Comparison of ENCODE assay signal across 8 cellular contexts in the genomic region with DNA sequence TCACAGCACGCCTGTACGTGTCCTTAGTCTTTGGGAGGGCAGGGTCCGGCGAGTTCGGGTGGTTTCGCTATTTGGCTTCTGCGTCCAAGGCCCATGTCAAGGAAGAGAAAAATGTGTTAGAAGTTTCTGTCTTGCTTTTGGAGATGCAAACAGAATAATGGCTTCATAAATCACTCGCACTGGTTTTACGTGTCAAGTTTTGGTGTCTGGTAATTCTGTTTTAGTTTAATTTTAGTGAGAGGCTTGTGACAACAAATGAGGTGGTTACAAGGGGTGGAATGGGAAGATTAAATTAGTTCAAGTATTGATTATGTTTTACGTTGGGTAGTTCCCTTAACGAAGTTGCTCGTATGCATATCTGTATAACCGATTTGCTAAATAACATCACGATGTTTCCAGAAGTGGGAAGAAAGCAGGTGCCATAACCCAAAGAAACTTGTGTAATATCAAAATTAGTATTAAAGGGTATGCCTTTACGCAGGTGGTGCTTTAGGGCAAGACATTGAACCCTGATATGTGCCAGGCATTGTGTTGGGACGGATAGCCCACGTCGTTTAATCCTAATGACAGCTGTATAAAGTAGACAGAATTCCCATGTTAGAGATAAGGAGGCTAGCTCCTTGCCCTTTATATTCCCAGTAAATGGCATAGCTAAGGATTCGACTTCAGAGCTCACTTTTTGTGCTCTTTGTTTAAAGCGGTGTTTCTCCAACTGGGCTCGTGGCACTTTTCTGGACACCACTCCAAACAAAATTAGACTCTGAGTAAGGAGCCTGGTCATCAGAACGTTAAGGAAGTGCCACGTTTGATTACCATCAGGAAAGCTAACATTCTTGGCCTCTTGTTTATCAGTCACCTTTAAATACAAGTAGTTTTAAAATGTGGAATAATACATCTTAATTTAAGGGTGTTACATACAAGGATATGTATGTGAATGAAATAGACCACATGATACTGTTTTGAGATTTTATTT. TPM values are rescaled to one million over a fixed set of nuclear protein-coding genes. Genes with fewer than 3 reads are reported as not detected.
DNase-seq lines count a peak whose midpoint lies in the region; ATAC-seq and TF ChIP-seq lines count a peak whose summit lies in the region.

No MANE protein-coding gene starts in this region.

- ATAC-seq in HG03280 (IDR thresholded peaks at IDR 0.05; ENCODE audit: unreplicated experiment) (peak; percentile 16), GM21367 (IDR thresholded peaks at IDR 0.05; ENCODE audit: unreplicated experiment) (no peak)

- 10 to 14% methylated on average over 23 of the region's 23 CpGs for WGBS in lower leg skin, 2 donors
- WGBS in urinary bladder = 11% methylated on average over 23 of the region's 23 CpGs

- in situ Hi-C loops in astrocyte of the cerebellum (cut with HindIII; ENCODE audit: low sequenced_read_pairs) = no loop called here
- in situ Hi-C loops in GM13976 (cut with MboI; ENCODE audit: low sequenced_read_pairs, unreplicated experiment) = no loop called here

- DNase-seq in astrocyte of the cerebellum (ENCODE audit: low read depth) (no peak), lower leg skin (ENCODE audit: low spot score in 2 of 2) (no peak), HUDEP-2 (lab: John Stamatoyannopoulos, UW; ENCODE audit: unreplicated experiment in 76 of 76) (no peak), GM13976 (ENCODE audit: low spot score) (no peak)

- TF ChIP-seq CTCF in astrocyte of the cerebellum (IDR thresholded peaks at IDR 0.05; ENCODE audit: low read depth, low read length, missing control alignments) (no peak), lower leg skin (IDR thresholded peaks at IDR 0.05) (no peak), GM13976 (IDR thresholded peaks at IDR 0.05; ENCODE audit: borderline replicate concordance, control extremely low read depth, extremely low read depth, insufficient read depth, missing control alignments) (no peak)

- intact Hi-C loops in lower leg skin (cut with DNase I; ENCODE audit: low total_unique reads) = no loop called here

- TF ChIP-seq POLR2A in lower leg skin (IDR thresholded peaks at IDR 0.05) = no peak

- peaks cover 6% of the 10 kb centered on the region for H3K36me3 ChIP-seq in urinary bladder (ENCODE audit: insufficient read depth)

- H3K4me1 ChIP-seq in urinary bladder (ENCODE audit: insufficient read depth) = no peaks in the 10 kb centered on the region

- H3K27ac ChIP-seq in urinary bladder (ENCODE audit: low read depth) = peak overlapping the region; percentile 83

- H3K4me3 ChIP-seq in GM08714 (ENCODE audit: low read length) (peak overlapping the region; percentile 95), astrocyte of the cerebellum (ENCODE audit: low read depth, low read length) (peak overlapping the region; percentile 100), lower leg skin (ENCODE audit: low read depth, poor library complexity, severe bottlenecking) (peak overlapping the region; percentile 90), urinary bladder (ENCODE audit: low read depth, low read length) (peak overlapping the region; percentile 51)

RNA-seq across cellular contexts. Expression of gene RPL34, which starts 0.8 kb away (rescaled TPM):
- total RNA-seq in lower leg skin (1,000 to 10,000 TPM in 2 of 4 donors, 100 to 1,000 TPM in 2; 686 to 1,455 (median 1,024) TPM), urinary bladder (2,015 TPM)
- 3,590 TPM for polyA plus RNA-seq in urinary bladder

RNA-seq across cellular contexts. Expression of gene OSTC, which starts 29.2 kb away (rescaled TPM):
- total RNA-seq in lower leg skin (10 to 100 TPM; 21.5 to 55.3 (median 39.3) TPM), urinary bladder (150 TPM)
- 98.7 TPM for polyA plus RNA-seq in urinary bladder
